8 cellular contexts compared by ENCODE assay signal in genomic region chr2:152730591-152731333, GRCh38. TPM values are rescaled to one million over a fixed set of nuclear protein-coding genes. Genes with fewer than 3 reads are reported as not detected.
DNase-seq lines count a peak whose midpoint lies in the region; ATAC-seq and TF ChIP-seq lines count a peak whose summit lies in the region.

No MANE protein-coding gene starts in this region.

- TF ChIP-seq CTCF in OCI-LY7 (conservative IDR thresholded peaks at IDR 0.05; ENCODE audit: low read length): no peak
- no peak for TF ChIP-seq CTCF in brain microvascular endothelial cell (IDR thresholded peaks at IDR 0.05; ENCODE audit: low read depth, low read length, missing control alignments)

- BruUV-seq in OCI-LY7 (replicated peaks; lab: Mats Ljungman, UMichigan): no TSS peak

- ATAC-seq in GM18907 (IDR thresholded peaks at IDR 0.05; ENCODE audit: unreplicated experiment) (peak; percentile 95), HG02852 (IDR thresholded peaks at IDR 0.05; ENCODE audit: unreplicated experiment) (peak; percentile 82), HG03095 (IDR thresholded peaks at IDR 0.05; ENCODE audit: unreplicated experiment) (no peak)

- DNase-seq in OCI-LY7 (ENCODE audit: low spot score) (peak; percentile 9), brain microvascular endothelial cell (no peak), amniotic stem cell (lab: John Stamatoyannopoulos, UW) (no peak), NCI-H748 treated with DMSO at 0.1 percent for 48 hours (lab: John Stamatoyannopoulos, UW) (no peak)
- DNase-seq in effector CD4-positive, alpha-beta T cell: peak; percentile 21

- H2AFZ ChIP-seq in OCI-LY7 (ENCODE audit: low read length): no peak overlapping the region

- in situ Hi-C loops in brain microvascular endothelial cell (cut with HindIII; ENCODE audit: low pct_ligation_motif_present, low sequenced_read_pairs): no loop called here

- H3K9me2 ChIP-seq in OCI-LY7 (ENCODE audit: insufficient read depth, low read length): no peaks in the 10 kb centered on the region

- H3K4me2 ChIP-seq in OCI-LY7 (ENCODE audit: low read length): peak overlapping the region; percentile 17; the same call in 1 of the 2 replicates

- no peak overlapping the region for H3K4me3 ChIP-seq in OCI-LY7 (ENCODE audit: low read depth, low read length, poor library complexity, severe bottlenecking)
- H3K4me3 ChIP-seq in brain microvascular endothelial cell (ENCODE audit: low read depth, low read length): no peak overlapping the region

- intact Hi-C loops in OCI-LY7 (cut with micrococcal nuclease; ENCODE audit: unreplicated experiment): no loop called here

- no peaks in the 10 kb centered on the region for H3K27me3 ChIP-seq in brain microvascular endothelial cell (replicated peaks)

- peaks cover 85% of the 10 kb centered on the region for H3K79me2 ChIP-seq in OCI-LY7 (ENCODE audit: insufficient read depth, low read depth, low read length)

- H3K36me3 ChIP-seq in OCI-LY7 (ENCODE audit: insufficient read depth, low read length): peaks cover 97% of the 10 kb centered on the region
- no peaks in the 10 kb centered on the region for H3K36me3 ChIP-seq in brain microvascular endothelial cell (replicated peaks)

- peaks cover 23% of the 10 kb centered on the region for H3K4me1 ChIP-seq in OCI-LY7 (ENCODE audit: insufficient read depth, low read length, poor library complexity, severe bottlenecking)

- POLR2A ChIA-PET in OCI-LY7 (lab: Charles Lee): interaction anchor here (1.1 to 2.3 kb wide), 4 partner anchors 8 to 13 kb away, joined by 3 to 12 read pairs (median 10); partner anchors contain the start of genes ARL6IP6 and PRPF40A

- no peaks in the 10 kb centered on the region for H3K9me3 ChIP-seq in OCI-LY7 (ENCODE audit: low read length)

- 0 out of 2 replicates have a peak, but pooled peaks cover 5% of the 10 kb centered on the region for H4K20me1 ChIP-seq in OCI-LY7 (ENCODE audit: insufficient read depth, low read length)

- H3K27ac ChIP-seq in OCI-LY7 (ENCODE audit: low read depth, low read length, poor library complexity, severe bottlenecking) (no peak overlapping the region), brain microvascular endothelial cell (no peak overlapping the region)

- CTCF ChIA-PET in OCI-LY7 (lab: Charles Lee; ENCODE audit: unreplicated experiment): no interaction called here

RNA-seq across cellular contexts. Expression of gene ARL6IP6, which starts 12.3 kb away (rescaled TPM):
- total RNA-seq in OCI-LY7 (2014; rRNA removed; shearing (Covaris generic)): 34.6 and 38.3 TPM in 2 replicates
- 58.3 and 61.8 TPM in 2 replicates for total RNA-seq in OCI-LY7 (2022)

RNA-seq across cellular contexts. Expression of gene PRPF40A, which starts 13.5 kb away (rescaled TPM):
- 156 and 198 TPM in 2 replicates for total RNA-seq in OCI-LY7 (2014; rRNA removed; shearing (Covaris generic))
- total RNA-seq in OCI-LY7 (2022): 175 and 177 TPM in 2 replicates

Comparison
In these comparisons a context has a peak if more than half of its experiments do, and no peak if none do; other contexts are left out.
1. DNase-seq: peak in OCI-LY7 (single experiment) and effector CD4-positive, alpha-beta T cell (single experiment); none in brain microvascular endothelial cell (single experiment), amniotic stem cell (single experiment) and NCI-H748 treated with DMSO at 0.1 percent for 48 hours (single experiment).